In the genomic region with DNA sequence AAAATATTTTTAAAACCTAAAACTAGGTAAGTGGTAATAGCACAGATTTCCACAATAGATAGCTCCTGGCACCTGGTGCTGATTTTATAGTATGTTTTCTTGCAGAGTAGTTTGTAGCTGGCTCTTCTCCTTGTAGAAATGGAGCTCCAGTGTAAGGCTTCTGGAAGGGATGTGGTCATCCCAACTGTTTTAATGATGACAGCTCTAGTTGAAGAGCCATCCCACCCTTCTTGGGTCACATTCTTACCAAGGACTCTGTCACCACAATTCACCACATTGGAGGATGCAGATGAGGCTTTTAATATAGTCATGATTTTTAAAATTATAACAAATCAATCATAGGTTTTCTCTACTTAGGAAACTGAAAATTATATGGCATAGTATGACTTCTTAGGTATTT, we compare ENCODE assay signal across 1 cellular context.
TF ChIP-seq lines count a peak whose summit lies in the region.

No MANE protein-coding gene starts in this region.

TF ChIP-seq in IMR-90, 13 proteins besides CTCF, POLR2A, EP300 and RAD21:
- TF ChIP-seq, protein P1, sequence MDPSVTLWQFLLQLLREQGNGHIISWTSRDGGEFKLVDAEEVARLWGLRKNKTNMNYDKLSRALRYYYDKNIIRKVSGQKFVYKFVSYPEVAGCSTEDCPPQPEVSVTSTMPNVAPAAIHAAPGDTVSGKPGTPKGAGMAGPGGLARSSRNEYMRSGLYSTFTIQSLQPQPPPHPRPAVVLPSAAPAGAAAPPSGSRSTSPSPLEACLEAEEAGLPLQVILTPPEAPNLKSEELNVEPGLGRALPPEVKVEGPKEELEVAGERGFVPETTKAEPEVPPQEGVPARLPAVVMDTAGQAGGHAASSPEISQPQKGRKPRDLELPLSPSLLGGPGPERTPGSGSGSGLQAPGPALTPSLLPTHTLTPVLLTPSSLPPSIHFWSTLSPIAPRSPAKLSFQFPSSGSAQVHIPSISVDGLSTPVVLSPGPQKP (IDR thresholded peaks at IDR 0.05; ENCODE audit: borderline replicate concordance, low read depth, low read length): no peak
- TF ChIP-seq MXI1 (IDR thresholded peaks at IDR 0.05; ENCODE audit: borderline replicate concordance, low read depth, low read length) (no peak), RFX5 (IDR thresholded peaks at IDR 0.05; ENCODE audit: low read depth, low read length) (no peak), NFE2L2 (IDR thresholded peaks at IDR 0.05; ENCODE audit: low read depth, low read length) (no peak), MAFK (IDR thresholded peaks at IDR 0.05; ENCODE audit: low read depth, low read length) (no peak), MAZ (IDR thresholded peaks at IDR 0.05; ENCODE audit: borderline replicate concordance, low read depth, low read length) (no peak), RCOR1 (IDR thresholded peaks at IDR 0.05; ENCODE audit: insufficient replicate concordance, low read length) (no peak), CHD1 (IDR thresholded peaks at IDR 0.05; ENCODE audit: low read depth, low read length) (no peak)
- TF ChIP-seq, protein P2, sequence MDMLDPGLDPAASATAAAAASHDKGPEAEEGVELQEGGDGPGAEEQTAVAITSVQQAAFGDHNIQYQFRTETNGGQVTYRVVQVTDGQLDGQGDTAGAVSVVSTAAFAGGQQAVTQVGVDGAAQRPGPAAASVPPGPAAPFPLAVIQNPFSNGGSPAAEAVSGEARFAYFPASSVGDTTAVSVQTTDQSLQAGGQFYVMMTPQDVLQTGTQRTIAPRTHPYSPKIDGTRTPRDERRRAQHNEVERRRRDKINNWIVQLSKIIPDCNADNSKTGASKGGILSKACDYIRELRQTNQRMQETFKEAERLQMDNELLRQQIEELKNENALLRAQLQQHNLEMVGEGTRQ (IDR thresholded peaks at IDR 0.05; ENCODE audit: low read depth, low read length): no peak
